33 cellular contexts compared by ENCODE assay signal in genomic region chr12:115618105-115618504, GRCh38.
A peak's percentile ranks its signal among the peaks of the same experiment; 100 is the strongest.
DNase-seq lines count a peak whose midpoint lies in the region; ATAC-seq, FAIRE-seq and TF ChIP-seq lines count a peak whose summit lies in the region.
"Had no signal": no experiment of that assay in that cellular context is flagged by ENCODE, and none has a peak within 500 bp of the region (broad histone marks: within the 10 kb centered on the region; RNA-seq: fewer than 3 reads in every experiment).

No MANE protein-coding gene starts in this region.

- H3K36me3 Mint-ChIP-seq in activated CD4-positive, alpha-beta T cell treated with anti-CD3 and anti-CD28 coated beads for 36 hours (ENCODE audit: low read depth) = no peaks in the 10 kb centered on the region
- H3K36me3 Mint-ChIP-seq: CD14-positive monocyte; CD4-positive, alpha-beta memory T cell; CD4-positive, CD25-positive, alpha-beta regulatory T cell; CD8-positive, alpha-beta memory T cell; CD8-positive, alpha-beta T cell had no signal

- no peaks in the 10 kb centered on the region; a peak in 1 of 5 replicates for H3K27me3 ChIP-seq in K562 (ENCODE audit: control insufficient read depth in 2 of 2, insufficient read depth in 2 of 2, low read length in 2 of 2)
- H3K27me3 ChIP-seq: BE2C; BLaER1; BLaER1 treated with 17β-estradiol and CSF1 and Interleukin-3, amounts not matched to agents 10 nM and 100 nM had no signal

- no peak overlapping the region for H2AFZ ChIP-seq in K562 (ENCODE audit: low read depth, low read length)

- no peaks in the 10 kb centered on the region for H3K9me1 ChIP-seq in K562 (ENCODE audit: control insufficient read depth, insufficient read depth, low read length)

- DNase-seq in K562 (ENCODE audit: extremely low read depth in 1 of 4, low spot score in 3 of 4) = no peak
- DNase-seq in activated CD4-positive, alpha-beta T cell treated with anti-CD3 and anti-CD28 coated beads for 36 hours = no peak
- DNase-seq: 8988T; ACHN; AML-193; BE2C; C1 segment of cervical spinal cord; Caco-2; Calu3; CD4-positive, alpha-beta memory T cell; CD4-positive, alpha-beta T cell; CD4-positive, CD25-positive, alpha-beta regulatory T cell; CD8-positive, alpha-beta memory T cell; CD8-positive, alpha-beta T cell; COR-L47; DMS 273 treated with DMSO at 0.1 percent for 48 hours; DMS153; DMS53; DMS79; DMS79 treated with DMSO at 0.1 percent for 48 hours; DND-41; EL had no signal

- H3K4me1 ChIP-seq in HEK293 (ENCODE audit: control insufficient read depth, insufficient read depth, low read length) (no peaks in the 10 kb centered on the region), K562 (replicated peaks in 1 of 2; ENCODE audit: control insufficient read depth in 2 of 2, insufficient read depth in 2 of 2, low read length in 2 of 2) (no peaks in the 10 kb centered on the region)
- H3K4me1 ChIP-seq: A549, BE2C, BLaER1, Caco-2 had no signal

- TF ChIP-seq POLR2A in K562 (conservative IDR thresholded peaks at IDR 0.05) = no peak

- H3K36me3 ChIP-seq in HEK293 (ENCODE audit: control insufficient read depth in 2 of 2, insufficient read depth in 1 of 2, low read length in 2 of 2) (no peaks in the 10 kb centered on the region), K562 (ENCODE audit: control insufficient read depth, insufficient read depth, low read length) (no peaks in the 10 kb centered on the region)
- H3K36me3 ChIP-seq: BE2C; BLaER1; BLaER1 treated with 17β-estradiol and CSF1 and Interleukin-3, amounts not matched to agents 10 nM and 100 nM had no signal

- H3K27ac ChIP-seq in HEK293 (ENCODE audit: extremely low read depth, low read depth, low read length) = no peak overlapping the region
- no peak overlapping the region for H3K27ac ChIP-seq in K562 (ENCODE audit: extremely low read depth, low read depth, low read length)
- H3K27ac ChIP-seq: 22Rv1; A549; BLaER1; BLaER1 treated with 17β-estradiol and CSF1 and Interleukin-3, amounts not matched to agents 10 nM and 100 nM; C4-2B had no signal

- TF ChIP-seq EP300 in K562 (IDR thresholded peaks at IDR 0.05; ENCODE audit: low read length) = no peak

- no peak overlapping the region for H3K4me3 Mint-ChIP-seq in activated CD4-positive, alpha-beta T cell treated with anti-CD3 and anti-CD28 coated beads for 36 hours
- H3K4me3 Mint-ChIP-seq: B cell; CD14-positive monocyte; CD4-positive, alpha-beta memory T cell; CD4-positive, alpha-beta T cell; CD4-positive, CD25-positive, alpha-beta regulatory T cell; CD8-positive, alpha-beta memory T cell; CD8-positive, alpha-beta T cell had no signal

- no peaks in the 10 kb centered on the region for H4K20me1 ChIP-seq in K562 (replicated peaks; ENCODE audit: control insufficient read depth, insufficient read depth, low read length)
- H4K20me1 ChIP-seq: BLaER1; BLaER1 treated with 17β-estradiol and CSF1 and Interleukin-3, amounts not matched to agents 10 nM and 100 nM had no signal

- CTCF ChIA-PET in HEK293 (lab: Yijun Ruan, JAX) = no interaction called here
- CTCF ChIA-PET in K562 (lab: Yijun Ruan, JAX; ENCODE audit: low intra/inter-chr PET ratio) = no interaction called here
- CTCF ChIA-PET in activated CD4-positive, alpha-beta T cell treated with anti-CD3 and anti-CD28 coated beads for 36 hours (lab: Charles Lee) = no interaction called here

- no peak for ATAC-seq in K562
- ATAC-seq in activated CD4-positive, alpha-beta T cell treated with anti-CD3 and anti-CD28 coated beads for 36 hours = no peak
- no peak for ATAC-seq in HG03280 (IDR thresholded peaks at IDR 0.05; ENCODE audit: unreplicated experiment)
- ATAC-seq: CD8-positive, alpha-beta T cell had no signal

- H3K79me2 ChIP-seq in K562 (ENCODE audit: control insufficient read depth, insufficient read depth, low read length) = no peaks in the 10 kb centered on the region

- TF ChIP-seq CTCF in HEK293 (tag by site-specific recombination; IDR thresholded peaks at IDR 0.05) = no peak
- TF ChIP-seq CTCF in K562 (IDR thresholded peaks at IDR 0.05 in 2 of 3, conservative IDR thresholded peaks at IDR 0.05 in 1 of 3; ENCODE audit: insufficient read depth in 2 of 3, low read depth in 1 of 3, low read length in 3 of 3) = no peak

- no peaks in the 10 kb centered on the region for H3K9me3 ChIP-seq in HEK293 (ENCODE audit: control insufficient read depth, insufficient read depth, low read depth, low read length)
- H3K9me3 ChIP-seq in K562 (replicated peaks; ENCODE audit: control insufficient read depth, insufficient read depth, low read depth, low read length) = no peaks in the 10 kb centered on the region
- H3K9me3 ChIP-seq: BE2C; BLaER1; BLaER1 treated with 17β-estradiol and CSF1 and Interleukin-3, amounts not matched to agents 10 nM and 100 nM had no signal

- peaks cover 14% of the 10 kb centered on the region for H3K9me3 Mint-ChIP-seq in activated CD4-positive, alpha-beta T cell treated with anti-CD3 and anti-CD28 coated beads for 36 hours (ENCODE audit: low read depth)
- H3K9me3 Mint-ChIP-seq: CD8-positive, alpha-beta T cell had no signal

- H3K4me3 ChIP-seq in HEK293 (ENCODE audit: low read depth, low read length) (no peak overlapping the region), K562 (no peak overlapping the region)
- H3K4me3 ChIP-seq: A549; BLaER1; BLaER1 treated with 17β-estradiol and CSF1 and Interleukin-3, amounts not matched to agents 10 nM and 100 nM had no signal

- no peak for FAIRE-seq in K562 (lab: Jason Lieb, UNC)
- FAIRE-seq: A204.1, A549, D721Med had no signal

- 3% methylated on average over 7 of the region's 7 CpGs for WGBS in K562 (ENCODE audit: insufficient coverage, low coverage, missing lambda C conversion rate)

- BruUV-seq in K562 (replicated peaks; lab: Mats Ljungman, UMichigan) = no TSS peak

- H3K4me1 Mint-ChIP-seq in activated CD4-positive, alpha-beta T cell treated with anti-CD3 and anti-CD28 coated beads for 36 hours = no peaks in the 10 kb centered on the region
- H3K4me1 Mint-ChIP-seq: B cell; CD14-positive monocyte; CD4-positive, alpha-beta memory T cell; CD4-positive, CD25-positive, alpha-beta regulatory T cell; CD8-positive, alpha-beta memory T cell had no signal

- H3K27me3 Mint-ChIP-seq in activated CD4-positive, alpha-beta T cell treated with anti-CD3 and anti-CD28 coated beads for 36 hours = no peaks in the 10 kb centered on the region
- H3K27me3 Mint-ChIP-seq: CD4-positive, alpha-beta memory T cell had no signal

- H3K4me2 ChIP-seq in K562 (ENCODE audit: insufficient read depth, low read length) = no peak overlapping the region
- H3K4me2 ChIP-seq: A549; BLaER1; BLaER1 treated with 17β-estradiol and CSF1 and Interleukin-3, amounts not matched to agents 10 nM and 100 nM had no signal

- H3K9ac ChIP-seq in K562 (ENCODE audit: insufficient read depth in 1 of 2, low read depth in 2 of 2, low read length in 2 of 2) = no peak overlapping the region
- H3K9ac ChIP-seq: BLaER1; BLaER1 treated with 17β-estradiol and CSF1 and Interleukin-3, amounts not matched to agents 10 nM and 100 nM had no signal

- in situ Hi-C loops in K562 (cut with MboI) = no loop called here

- no peak overlapping the region for H3K27ac Mint-ChIP-seq in activated CD4-positive, alpha-beta T cell treated with anti-CD3 and anti-CD28 coated beads for 36 hours
- H3K27ac Mint-ChIP-seq: B cell; CD14-positive monocyte; CD4-positive, alpha-beta T cell; CD4-positive, CD25-positive, alpha-beta regulatory T cell; CD8-positive, alpha-beta memory T cell; CD8-positive, alpha-beta T cell had no signal

- intact Hi-C loops in K562 (cut with micrococcal nuclease) = no loop called here
- intact Hi-C loops in activated CD4-positive, alpha-beta T cell treated with anti-CD3 and anti-CD28 coated beads for 36 hours (cut with DNase I, micrococcal nuclease) = no loop called here

- no peak for TF ChIP-seq RAD21 in K562 (CRISPR knock-in tag; conservative IDR thresholded peaks at IDR 0.05 in 1 of 2, IDR thresholded peaks at IDR 0.05 in 1 of 2)

- POLR2A ChIA-PET in HEK293 (lab: Yijun Ruan, JAX) (no interaction called here), K562 (lab: Yijun Ruan, JAX) (no interaction called here)
- POLR2A ChIA-PET in activated CD4-positive, alpha-beta T cell treated with anti-CD3 and anti-CD28 coated beads for 36 hours (lab: Charles Lee) = no interaction called here

TF ChIP-seq in HEK293, 187 proteins besides CTCF, POLR2A, EP300 and RAD21:
- peak; percentile 73; the same call in 1 of the 2 replicates for TF ChIP-seq ZNF146 (tag by site-specific recombination; IDR thresholded peaks at IDR 0.05)
- no peak for TF ChIP-seq ZNF302 (tag by site-specific recombination; IDR thresholded peaks at IDR 0.05; ENCODE audit: low read depth)
- TF ChIP-seq ZNF138 (tag by site-specific recombination; IDR thresholded peaks at IDR 0.05; ENCODE audit: borderline replicate concordance) = no peak
- TF ChIP-seq ZNF335 (tag by site-specific recombination; conservative IDR thresholded peaks at IDR 0.05) = no peak
- no peak for TF ChIP-seq ZNF132 (tag by site-specific recombination; IDR thresholded peaks at IDR 0.05; ENCODE audit: borderline replicate concordance)
TF ChIP-seq in HEK293: peak in this region for 1.

TF ChIP-seq in K562, 482 proteins besides CTCF, POLR2A, EP300 and RAD21:
- no peak for TF ChIP-seq ELK3 (CRISPR knock-in tag; IDR thresholded peaks at IDR 0.05)
- TF ChIP-seq RBM25 (IDR thresholded peaks at IDR 0.05; ENCODE audit: low read depth, low read length, severe bottlenecking) = peak; percentile 63
- TF ChIP-seq ZNF146 (CRISPR knock-in tag; IDR thresholded peaks at IDR 0.05; ENCODE audit: unreplicated experiment) = peak; percentile 69

Comparison
In these comparisons a context has a peak if more than half of its experiments do, and no peak if none do; other contexts are left out.
1. Of the 44 proteins assayed by ChIP-seq in both K562 and HEK293: peak only in K562: none; only in HEK293: none; in both: ZNF146; in neither: 43.